In the genomic region with DNA sequence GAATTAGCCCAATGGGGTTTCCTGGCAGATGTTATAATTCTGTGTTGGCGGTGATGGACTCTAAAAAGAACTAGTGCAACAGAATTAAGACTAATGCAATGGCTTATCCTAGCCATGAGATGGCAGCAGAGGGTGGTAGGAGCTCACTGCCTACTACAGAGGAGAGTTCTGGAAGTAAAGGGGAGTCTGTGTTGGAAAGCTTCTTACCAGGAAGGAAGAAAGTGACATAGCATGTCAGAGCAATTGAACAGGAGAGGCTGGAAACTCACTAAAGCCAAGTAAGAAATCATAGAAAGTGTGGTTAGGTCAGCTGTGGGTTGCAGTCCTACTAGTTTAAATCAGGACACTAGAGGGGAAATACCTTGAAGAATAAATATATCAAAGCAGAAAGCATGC, we compare ENCODE assay signal across 9 cellular contexts. TPM values are rescaled to one million over a fixed set of nuclear protein-coding genes. Genes with fewer than 3 reads are reported as not detected.
DNase-seq lines count a peak whose midpoint lies in the region; ATAC-seq and TF ChIP-seq lines count a peak whose summit lies in the region.
"Had no signal": no experiment of that assay in that cellular context is flagged by ENCODE, and none has a peak within 500 bp of the region (broad histone marks: within the 10 kb centered on the region; RNA-seq: fewer than 3 reads in every experiment).

No MANE protein-coding gene starts in this region.

- no peaks in the 10 kb centered on the region for H3F3A ChIP-seq in SK-N-SH (replicated peaks; ENCODE audit: insufficient read depth)

- H4K20me1 ChIP-seq in KMS-11 (ENCODE audit: insufficient read depth), result no peaks in the 10 kb centered on the region
- no peaks in the 10 kb centered on the region for H4K20me1 ChIP-seq in SK-N-SH (ENCODE audit: insufficient read depth)

- H3K27me3 ChIP-seq in AG04450 (ENCODE audit: control insufficient read depth, insufficient read depth, low read length) (no peaks in the 10 kb centered on the region), H7 (ENCODE audit: control insufficient read depth, insufficient read depth, low read length) (no peaks in the 10 kb centered on the region), KMS-11 (ENCODE audit: insufficient read depth, low read depth) (no peaks in the 10 kb centered on the region), SK-N-SH (ENCODE audit: insufficient read depth) (peaks cover 4% of the 10 kb centered on the region; the same call in 1 of the 2 replicates)

- no peak for TF ChIP-seq EP300 in SK-N-SH (IDR thresholded peaks at IDR 0.05; ENCODE audit: borderline replicate concordance in 1 of 2, low read depth in 1 of 2, low read length in 1 of 2)

- H2AFZ ChIP-seq in KMS-11 (ENCODE audit: low read depth) (peak overlapping the region; percentile 49; the same call in 1 of the 2 replicates), SK-N-SH (ENCODE audit: low read depth) (no peak overlapping the region)

- H3K4me3 ChIP-seq in AG04450 (ENCODE audit: low read depth, low read length) (no peak overlapping the region), H7 (ENCODE audit: insufficient read depth, low read depth, low read length) (no peak overlapping the region), KMS-11 (IDR thresholded peaks at IDR 0.05; ENCODE audit: insufficient read depth, low read depth, low read length) (no peak overlapping the region), SK-N-SH (ENCODE audit: low read depth in 2 of 2, low read length in 1 of 2) (no peak overlapping the region)

- CTCF ChIA-PET in AG04450 (lab: Charles Lee), result interaction anchor here (0.5 to 3.0 kb wide), 14 partner anchors 11 to 862 kb away, joined by 3 to 26 read pairs (median 4); no protein-coding TSS in a partner anchor
- CTCF ChIA-PET in SK-N-SH (lab: Yijun Ruan, JAX), result interaction anchor here (0.7 to 1.8 kb wide), 16 partner anchors 11 to 772 kb away, joined by 3 to 12 read pairs (median 4); no protein-coding TSS in a partner anchor

- H3K4me2 ChIP-seq in KMS-11 (no peak overlapping the region), SK-N-SH (no peak overlapping the region)

- POLR2A ChIA-PET in AG04450 (lab: Yijun Ruan, JAX), result no interaction called here
- POLR2A ChIA-PET in SK-N-SH (lab: Yijun Ruan, JAX), result no interaction called here

- peak; percentile 86 for TF ChIP-seq RAD21 in SK-N-SH (IDR thresholded peaks at IDR 0.05; ENCODE audit: low read length)

- no peak overlapping the region for H3K27ac ChIP-seq in AG04450 (ENCODE audit: low read depth, low read length)
- H3K27ac ChIP-seq in KMS-11, result peak overlapping the region; percentile 38; the same call in 1 of the 2 replicates
- no peak overlapping the region for H3K27ac ChIP-seq in SK-N-SH (ENCODE audit: low read depth in 2 of 2, low read length in 1 of 2)

- H3K9ac ChIP-seq in KMS-11, result no peak overlapping the region
- no peak overlapping the region for H3K9ac ChIP-seq in SK-N-SH

- H3K4me1 ChIP-seq in KMS-11 (ENCODE audit: low read depth, poor library complexity, severe bottlenecking) (peaks cover 14% of the 10 kb centered on the region), SK-N-SH (ENCODE audit: control insufficient read depth in 1 of 2, insufficient read depth in 2 of 2, low read depth in 1 of 2, low read length in 1 of 2) (no peaks in the 10 kb centered on the region)

- no peaks in the 10 kb centered on the region for H3K9me2 ChIP-seq in SK-N-SH

- H3K9me3 ChIP-seq in AG04450 (ENCODE audit: control insufficient read depth, insufficient read depth, low read length), result no peaks in the 10 kb centered on the region
- no peaks in the 10 kb centered on the region for H3K9me3 ChIP-seq in SK-N-SH

- WGBS in SK-N-SH (ENCODE audit: low lambda C conversion rate), result 29% methylated on average over 1 of the region's 1 CpG

- H3K79me2 ChIP-seq in KMS-11 (ENCODE audit: insufficient read depth, low read depth) (no peaks in the 10 kb centered on the region), SK-N-SH (ENCODE audit: insufficient read depth) (no peaks in the 10 kb centered on the region)

- DNase-seq in AG04450 (ENCODE audit: low read depth, low spot score) (peak; percentile 8), GM04504 (ENCODE audit: low read depth) (peak; percentile 12), H7 (peak; percentile 55), SK-N-SH (peak; percentile 44), myocyte (ENCODE audit: low read depth) (peak; percentile 7), HuH-7.5 (ENCODE audit: low spot score) (no peak)

- H3K36me3 ChIP-seq in H7 (replicated peaks; ENCODE audit: control insufficient read depth, insufficient read depth, low read length) (no peaks in the 10 kb centered on the region), KMS-11 (ENCODE audit: insufficient read depth) (no peaks in the 10 kb centered on the region), SK-N-SH (replicated peaks in 1 of 2; ENCODE audit: control insufficient read depth in 1 of 2, insufficient read depth in 2 of 2, low read length in 1 of 2) (no peaks in the 10 kb centered on the region)

- TF ChIP-seq CTCF in AG04450 (IDR thresholded peaks at IDR 0.05; ENCODE audit: low read depth, low read length) (peak; percentile 73), KMS-11 (conservative IDR thresholded peaks at IDR 0.05; ENCODE audit: low read depth, low read length) (peak; percentile 74), SK-N-SH (IDR thresholded peaks at IDR 0.05) (peak; percentile 77)

- ATAC-seq in esophagus mucosa, result peak; percentile 83
- ATAC-seq: naive thymus-derived CD8-positive, alpha-beta T cell had no signal

TF ChIP-seq in SK-N-SH, 30 proteins besides CTCF, POLR2A, EP300 and RAD21:
- TF ChIP-seq MEF2A (IDR thresholded peaks at IDR 0.05; ENCODE audit: borderline replicate concordance, low read depth), result no peak
- TF ChIP-seq SMC3 (IDR thresholded peaks at IDR 0.05; ENCODE audit: low read depth, low read length), result peak; percentile 76
- no peak for TF ChIP-seq FOXJ3 (CRISPR knock-in tag; IDR thresholded peaks at IDR 0.05)

RNA-seq across cellular contexts. Expression of gene TRPC5OS, which starts 6.3 kb away (rescaled TPM):
- polyA plus RNA-seq in AG04450 (2011; rRNA removed), result not detected in 2 replicates
- not detected in 2 replicates for polyA minus RNA-seq in AG04450 (2011; rRNA and poly(A)+ RNA removed)
- 0.21 TPM in 1 of 2 replicates, not detected in the other for total RNA-seq in H7 (2014; rRNA removed; shearing (Covaris generic))
- polyA plus RNA-seq in SK-N-SH (2012; rRNA removed), result not detected in 2 replicates
- polyA plus RNA-seq in SK-N-SH (2012; cell fraction: cytosol; rRNA removed), result not detected in 2 replicates
- not detected in 2 replicates for polyA plus RNA-seq in SK-N-SH (2012; cell fraction: nucleus; rRNA removed)
- total RNA-seq in esophagus mucosa, result not detected
- not detected in 2 replicates for total RNA-seq in myocyte
- not detected for polyA plus RNA-seq in myocyte (2012)
- total RNA-seq: naive thymus-derived CD8-positive, alpha-beta T cell had no signal
- polyA plus RNA-seq: naive thymus-derived CD8-positive, alpha-beta T cell had no signal
